17 cellular contexts compared by ENCODE assay signal in the genomic region with DNA sequence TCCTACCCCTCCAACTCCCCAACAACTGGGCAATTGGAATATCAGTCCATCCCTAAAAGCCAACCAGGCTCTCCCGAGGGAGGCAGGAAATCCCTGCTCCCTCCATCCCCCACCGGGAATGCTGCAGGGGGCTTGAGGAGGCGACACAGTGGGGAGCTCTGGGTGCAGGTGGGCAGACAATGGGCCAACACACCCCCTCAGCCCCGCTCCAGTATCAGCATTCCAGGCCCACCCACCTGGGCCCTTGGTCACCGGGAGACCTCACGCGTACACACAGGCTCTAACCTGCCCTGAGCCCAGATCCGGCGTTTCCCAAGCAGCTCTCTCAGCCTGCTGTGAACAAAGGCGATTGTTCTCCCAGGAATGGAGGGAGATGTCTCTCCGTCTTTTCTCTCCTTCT. TPM values are rescaled to one million over a fixed set of nuclear protein-coding genes. Genes with fewer than 3 reads are reported as not detected.
DNase-seq lines count a peak whose midpoint lies in the region; ATAC-seq and TF ChIP-seq lines count a peak whose summit lies in the region.
"Had no signal": no experiment of that assay in that cellular context is flagged by ENCODE, and none has a peak within 500 bp of the region (broad histone marks: within the 10 kb centered on the region; RNA-seq: fewer than 3 reads in every experiment).

No MANE protein-coding gene starts in this region.

- no peaks in the 10 kb centered on the region for H3K36me3 Mint-ChIP-seq in WTC11
- H3K36me3 Mint-ChIP-seq: stimulated activated naive B cell treated with anti-CD40 and anti-IgM and Interleukin-4, amounts not matched to agents 10 μg/mL and 1 μg/mL and 100 μg/mL, for 72 hours had no signal

- H3K4me1 Mint-ChIP-seq in WTC11: peaks cover 72% of the 10 kb centered on the region

- H3K27ac Mint-ChIP-seq in WTC11: peak overlapping the region; percentile 97
- H3K27ac Mint-ChIP-seq: stimulated activated naive B cell treated with anti-CD40 and anti-IgM and Interleukin-4, amounts not matched to agents 10 μg/mL and 1 μg/mL and 100 μg/mL, for 72 hours had no signal

- POLR2A ChIA-PET in WTC11 (lab: Charles Lee): interaction anchor here (0.5 to 2.1 kb wide), 8 partner anchors 23 to 130 kb away, joined by 3 to 12 read pairs (median 4); no protein-coding TSS in a partner anchor

- H3K9me3 ChIP-seq in HUES6 (ENCODE audit: control insufficient read depth, insufficient read depth, low read depth, low read length) (no peaks in the 10 kb centered on the region), iPS-20b (ENCODE audit: insufficient read depth, low read depth, low read length) (no peaks in the 10 kb centered on the region), ovary (no peaks in the 10 kb centered on the region), MG63 (no peaks in the 10 kb centered on the region)
- H3K9me3 ChIP-seq: adrenal gland, left ventricle myocardium inferior, SJSA1, tibial nerve had no signal

- H3K4me1 ChIP-seq in HUES6 (ENCODE audit: control insufficient read depth, insufficient read depth, low read length): peaks cover 37% of the 10 kb centered on the region
- peaks cover 28% of the 10 kb centered on the region for H3K4me1 ChIP-seq in iPS-20b (ENCODE audit: insufficient read depth, low read length)
- H3K4me1 ChIP-seq in ovary (ENCODE audit: insufficient read depth): no peaks in the 10 kb centered on the region
- H3K4me1 ChIP-seq: adrenal gland, SJSA1 had no signal

- H3K36me3 ChIP-seq in HUES6 (ENCODE audit: control insufficient read depth, insufficient read depth, low read length) (no peaks in the 10 kb centered on the region), iPS-20b (ENCODE audit: insufficient read depth, low read depth, low read length) (no peaks in the 10 kb centered on the region), ovary (no peaks in the 10 kb centered on the region), MG63 (no peaks in the 10 kb centered on the region)
- H3K36me3 ChIP-seq: adrenal gland, left ventricle myocardium inferior, SJSA1, tibial nerve had no signal

- no peaks in the 10 kb centered on the region for H3K9me3 Mint-ChIP-seq in WTC11
- H3K9me3 Mint-ChIP-seq: stimulated activated naive B cell treated with anti-CD40 and anti-IgM and Interleukin-4, amounts not matched to agents 10 μg/mL and 1 μg/mL and 100 μg/mL, for 72 hours had no signal

- no peak for TF ChIP-seq EP300 in ovary (IDR thresholded peaks at IDR 0.05)

- peak overlapping the region; percentile 31 for H3K4me3 Mint-ChIP-seq in WTC11
- H3K4me3 Mint-ChIP-seq: stimulated activated naive B cell treated with anti-CD40 and anti-IgM and Interleukin-4, amounts not matched to agents 10 μg/mL and 1 μg/mL and 100 μg/mL, for 72 hours had no signal

- no peak for TF ChIP-seq CTCF in WTC11 (IDR thresholded peaks at IDR 0.05)
- no peak for TF ChIP-seq CTCF in ovary (IDR thresholded peaks at IDR 0.05)

- intact Hi-C loops in sciatic nerve (cut with DNase I) (no loop called here), ovary (cut with DNase I) (no loop called here)

- no peaks in the 10 kb centered on the region; the same call in 1 of the 2 replicates for H3K27me3 ChIP-seq in HUES6 (ENCODE audit: control insufficient read depth, insufficient read depth, low read length)
- no peaks in the 10 kb centered on the region for H3K27me3 ChIP-seq in iPS-20b (ENCODE audit: insufficient read depth, low read length)
- no peaks in the 10 kb centered on the region for H3K27me3 ChIP-seq in ovary
- no peaks in the 10 kb centered on the region for H3K27me3 ChIP-seq in MG63
- H3K27me3 ChIP-seq: adrenal gland, SJSA1, tibial nerve had no signal

- ATAC-seq in WTC11 (peak; percentile 91), sciatic nerve (peak; percentile 61)
- ATAC-seq: stimulated activated naive B cell treated with anti-CD40 and anti-IgM and Interleukin-4, amounts not matched to agents 10 μg/mL and 1 μg/mL and 100 μg/mL, for 72 hours had no signal

- DNase-seq in WTC11 (ENCODE audit: low spot score): peak; percentile 84
- DNase-seq in sciatic nerve (ENCODE audit: low spot score): no peak
- no peak for DNase-seq in DMS153 (lab: John Stamatoyannopoulos, UW)
- no peak for DNase-seq in ovary
- no peak for DNase-seq in MG63
- DNase-seq: activated CD4-positive, alpha-beta T cell treated with anti-CD3 and anti-CD28 coated beads for 1 hour; adrenal gland; DMS 273 treated with DMSO at 0.1 percent for 48 hours; effector CD8-positive, alpha-beta T cell; left ventricle myocardium inferior; NCI-H187; stimulated activated naive B cell treated with anti-CD40 and anti-IgM and Interleukin-4, amounts not matched to agents 10 μg/mL and 1 μg/mL and 100 μg/mL, for 72 hours; T-helper 9 cell had no signal

- WGBS in ovary, 3 donors: 87 to 91% (median 91%) methylated on average over 11 of the region's 11 CpGs

- peaks cover 29% of the 10 kb centered on the region for H3K27me3 Mint-ChIP-seq in WTC11 (ENCODE audit: low read depth)
- H3K27me3 Mint-ChIP-seq: stimulated activated naive B cell treated with anti-CD40 and anti-IgM and Interleukin-4, amounts not matched to agents 10 μg/mL and 1 μg/mL and 100 μg/mL, for 72 hours had no signal

- H3K9ac ChIP-seq in HUES6 (ENCODE audit: low read length) (no peak overlapping the region), iPS-20b (ENCODE audit: low read depth, low read length) (peak overlapping the region; percentile 9; the same call in 1 of the 2 replicates)

- H3K27ac ChIP-seq in HUES6 (ENCODE audit: low read depth, low read length): 0 out of 2 replicates have a peak overlapping the region, but pooled peaks have one; percentile 13
- H3K27ac ChIP-seq in iPS-20b (ENCODE audit: low read length): peak overlapping the region; percentile 14
- H3K27ac ChIP-seq in ovary: no peak overlapping the region
- H3K27ac ChIP-seq: adrenal gland, left ventricle myocardium inferior, SJSA1, tibial nerve had no signal

- CTCF ChIA-PET in WTC11 (lab: Charles Lee): interaction anchor here (0.7 to 2.2 kb wide), 8 partner anchors 8 to 77 kb away, joined by 3 to 9 read pairs (median 4); a partner anchor contains a TSS

- TF ChIP-seq POLR2A in ovary (IDR thresholded peaks at IDR 0.05): no peak

- peak overlapping the region; percentile 27 for H3K4me3 ChIP-seq in HUES6 (ENCODE audit: low read depth, low read length)
- peak overlapping the region; percentile 25; the same call in 1 of the 2 replicates for H3K4me3 ChIP-seq in iPS-20b (ENCODE audit: low read length)
- no peak overlapping the region for H3K4me3 ChIP-seq in ovary
- no peak overlapping the region for H3K4me3 ChIP-seq in MG63
- H3K4me3 ChIP-seq: adrenal gland, left ventricle myocardium inferior, SJSA1, tibial nerve had no signal

TF ChIP-seq in WTC11, 78 proteins besides CTCF, POLR2A, EP300 and RAD21 (continues in another document):
- TF ChIP-seq KAT7 (CRISPR knock-in tag; IDR thresholded peaks at IDR 0.05; ENCODE audit: borderline replicate concordance) (0 out of 2 replicates have a peak, but pooled peaks have one; percentile 47), GRHL2 (CRISPR knock-in tag; IDR thresholded peaks at IDR 0.05; ENCODE audit: insufficient replicate concordance, severe bottlenecking) (no peak), ZNF219 (CRISPR knock-in tag; IDR thresholded peaks at IDR 0.05; ENCODE audit: borderline replicate concordance) (no peak), NR2C2 (CRISPR knock-in tag; IDR thresholded peaks at IDR 0.05) (no peak), CREB1 (CRISPR knock-in tag; IDR thresholded peaks at IDR 0.05) (0 out of 2 replicates have a peak, but pooled peaks have one; percentile 47), ZNF232 (CRISPR knock-in tag; IDR thresholded peaks at IDR 0.05) (no peak; the same call in 1 of the 2 replicates)
- TF ChIP-seq, protein P1, sequence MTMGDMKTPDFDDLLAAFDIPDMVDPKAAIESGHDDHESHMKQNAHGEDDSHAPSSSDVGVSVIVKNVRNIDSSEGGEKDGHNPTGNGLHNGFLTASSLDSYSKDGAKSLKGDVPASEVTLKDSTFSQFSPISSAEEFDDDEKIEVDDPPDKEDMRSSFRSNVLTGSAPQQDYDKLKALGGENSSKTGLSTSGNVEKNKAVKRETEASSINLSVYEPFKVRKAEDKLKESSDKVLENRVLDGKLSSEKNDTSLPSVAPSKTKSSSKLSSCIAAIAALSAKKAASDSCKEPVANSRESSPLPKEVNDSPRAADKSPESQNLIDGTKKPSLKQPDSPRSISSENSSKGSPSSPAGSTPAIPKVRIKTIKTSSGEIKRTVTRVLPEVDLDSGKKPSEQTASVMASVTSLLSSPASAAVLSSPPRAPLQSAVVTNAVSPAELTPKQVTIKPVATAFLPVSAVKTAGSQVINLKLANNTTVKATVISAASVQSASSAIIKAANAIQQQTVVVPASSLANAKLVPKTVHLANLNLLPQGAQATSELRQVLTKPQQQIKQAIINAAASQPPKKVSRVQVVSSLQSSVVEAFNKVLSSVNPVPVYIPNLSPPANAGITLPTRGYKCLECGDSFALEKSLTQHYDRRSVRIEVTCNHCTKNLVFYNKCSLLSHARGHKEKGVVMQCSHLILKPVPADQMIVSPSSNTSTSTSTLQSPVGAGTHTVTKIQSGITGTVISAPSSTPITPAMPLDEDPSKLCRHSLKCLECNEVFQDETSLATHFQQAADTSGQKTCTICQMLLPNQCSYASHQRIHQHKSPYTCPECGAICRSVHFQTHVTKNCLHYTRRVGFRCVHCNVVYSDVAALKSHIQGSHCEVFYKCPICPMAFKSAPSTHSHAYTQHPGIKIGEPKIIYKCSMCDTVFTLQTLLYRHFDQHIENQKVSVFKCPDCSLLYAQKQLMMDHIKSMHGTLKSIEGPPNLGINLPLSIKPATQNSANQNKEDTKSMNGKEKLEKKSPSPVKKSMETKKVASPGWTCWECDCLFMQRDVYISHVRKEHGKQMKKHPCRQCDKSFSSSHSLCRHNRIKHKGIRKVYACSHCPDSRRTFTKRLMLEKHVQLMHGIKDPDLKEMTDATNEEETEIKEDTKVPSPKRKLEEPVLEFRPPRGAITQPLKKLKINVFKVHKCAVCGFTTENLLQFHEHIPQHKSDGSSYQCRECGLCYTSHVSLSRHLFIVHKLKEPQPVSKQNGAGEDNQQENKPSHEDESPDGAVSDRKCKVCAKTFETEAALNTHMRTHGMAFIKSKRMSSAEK (CRISPR knock-in tag; IDR thresholded peaks at IDR 0.05; ENCODE audit: borderline replicate concordance): no peak
- TF ChIP-seq, protein P2, sequence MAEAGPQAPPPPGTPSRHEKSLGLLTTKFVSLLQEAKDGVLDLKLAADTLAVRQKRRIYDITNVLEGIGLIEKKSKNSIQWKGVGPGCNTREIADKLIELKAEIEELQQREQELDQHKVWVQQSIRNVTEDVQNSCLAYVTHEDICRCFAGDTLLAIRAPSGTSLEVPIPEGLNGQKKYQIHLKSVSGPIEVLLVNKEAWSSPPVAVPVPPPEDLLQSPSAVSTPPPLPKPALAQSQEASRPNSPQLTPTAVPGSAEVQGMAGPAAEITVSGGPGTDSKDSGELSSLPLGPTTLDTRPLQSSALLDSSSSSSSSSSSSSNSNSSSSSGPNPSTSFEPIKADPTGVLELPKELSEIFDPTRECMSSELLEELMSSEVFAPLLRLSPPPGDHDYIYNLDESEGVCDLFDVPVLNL (CRISPR knock-in tag; IDR thresholded peaks at IDR 0.05; ENCODE audit: borderline replicate concordance, low read depth): no peak

RNA-seq across cellular contexts. Expression of a gene that starts 37.6 kb away (rescaled TPM):
- total RNA-seq in WTC11 (2021) (136 to 153 TPM (median 137 TPM) in 3 replicates), sciatic nerve (13.0 TPM), ovary (10 to 100 TPM; 18.4 to 56.3 (median 35.9) TPM)
- polyA plus RNA-seq in ovary: 10 to 100 TPM; 26.8 to 34.8 TPM
- total RNA-seq in MG63 (2014; rRNA removed; shearing (Covaris generic); ENCODE audit: low replicate concordance): 15.6 and 23.6 TPM in 2 replicates

Comparison
In these comparisons a context has a peak if more than half of its experiments do, and no peak if none do; other contexts are left out.
1. H3K27ac ChIP-seq: peak in HUES6 (single experiment) and iPS-20b (single experiment); none in ovary (0 of 2).
2. H3K4me3 ChIP-seq: peak in HUES6 (single experiment) and iPS-20b (single experiment); none in ovary (single experiment) and MG63 (single experiment).